In the genomic region with DNA sequence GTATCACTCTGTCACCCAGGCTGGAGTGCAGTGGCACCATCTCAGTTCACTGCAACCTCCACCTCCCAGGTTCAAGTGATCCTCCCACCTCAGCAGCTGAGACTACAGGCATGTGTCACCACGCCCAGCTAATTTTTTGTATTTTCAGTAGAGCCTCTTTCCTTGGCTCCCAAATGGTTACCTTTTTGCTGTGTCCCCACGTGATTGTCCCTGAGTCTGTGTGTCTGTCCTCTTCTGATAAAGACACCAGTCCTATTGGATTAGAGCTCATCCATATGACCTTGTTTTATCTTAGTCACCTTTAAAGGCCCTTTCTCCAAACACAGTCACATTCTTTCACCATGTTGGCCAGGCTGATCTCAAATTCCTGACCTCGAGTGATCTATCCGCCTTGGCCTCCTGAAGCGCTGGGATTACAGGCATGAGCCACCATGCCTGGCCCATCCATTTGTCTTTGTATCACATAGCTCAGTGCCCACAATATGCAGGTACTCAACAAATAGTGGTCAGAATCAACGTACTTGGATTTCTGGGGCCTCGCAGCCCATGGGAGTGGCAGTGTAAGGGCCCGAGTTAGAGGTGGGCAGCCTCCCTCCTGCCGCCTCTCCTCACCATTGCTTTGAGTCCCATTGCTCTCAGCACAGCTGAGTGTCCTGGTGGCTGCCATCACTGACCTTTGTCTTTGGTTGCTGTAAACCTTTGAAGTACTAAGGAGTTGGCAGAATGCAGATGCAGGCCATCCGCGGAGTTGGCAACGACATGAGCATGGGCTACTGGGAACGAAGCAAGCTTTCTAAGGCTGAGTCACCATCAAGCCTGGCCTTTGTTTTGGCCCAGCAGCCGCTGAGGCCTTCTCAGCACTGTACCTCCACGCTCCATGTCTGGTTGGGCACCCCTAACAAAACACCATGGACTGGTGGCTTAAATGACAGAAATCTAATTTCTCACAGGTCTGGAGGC, we compare ENCODE assay signal across 1 cellular context.
A peak's percentile ranks its signal among the peaks of the same experiment; 100 is the strongest.
TF ChIP-seq lines count a peak whose summit lies in the region.

No MANE protein-coding gene starts in this region.

TF ChIP-seq in K562, 482 proteins besides CTCF, POLR2A, EP300 and RAD21 (continued from another document and continues in another):
- TF ChIP-seq, protein P1, sequence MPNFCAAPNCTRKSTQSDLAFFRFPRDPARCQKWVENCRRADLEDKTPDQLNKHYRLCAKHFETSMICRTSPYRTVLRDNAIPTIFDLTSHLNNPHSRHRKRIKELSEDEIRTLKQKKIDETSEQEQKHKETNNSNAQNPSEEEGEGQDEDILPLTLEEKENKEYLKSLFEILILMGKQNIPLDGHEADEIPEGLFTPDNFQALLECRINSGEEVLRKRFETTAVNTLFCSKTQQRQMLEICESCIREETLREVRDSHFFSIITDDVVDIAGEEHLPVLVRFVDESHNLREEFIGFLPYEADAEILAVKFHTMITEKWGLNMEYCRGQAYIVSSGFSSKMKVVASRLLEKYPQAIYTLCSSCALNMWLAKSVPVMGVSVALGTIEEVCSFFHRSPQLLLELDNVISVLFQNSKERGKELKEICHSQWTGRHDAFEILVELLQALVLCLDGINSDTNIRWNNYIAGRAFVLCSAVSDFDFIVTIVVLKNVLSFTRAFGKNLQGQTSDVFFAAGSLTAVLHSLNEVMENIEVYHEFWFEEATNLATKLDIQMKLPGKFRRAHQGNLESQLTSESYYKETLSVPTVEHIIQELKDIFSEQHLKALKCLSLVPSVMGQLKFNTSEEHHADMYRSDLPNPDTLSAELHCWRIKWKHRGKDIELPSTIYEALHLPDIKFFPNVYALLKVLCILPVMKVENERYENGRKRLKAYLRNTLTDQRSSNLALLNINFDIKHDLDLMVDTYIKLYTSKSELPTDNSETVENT (CRISPR knock-in tag; IDR thresholded peaks at IDR 0.05): no peak
- TF ChIP-seq JUNB (CRISPR knock-in tag; conservative IDR thresholded peaks at IDR 0.05) (no peak), TCF3 (CRISPR knock-in tag; IDR thresholded peaks at IDR 0.05) (peak; percentile 82), E2F3 (CRISPR knock-in tag; IDR thresholded peaks at IDR 0.05) (no peak), ZBED1 (IDR thresholded peaks at IDR 0.05) (no peak), TAF7 (tag; IDR thresholded peaks at IDR 0.05) (no peak), CBFA2T3 (IDR thresholded peaks at IDR 0.05) (peak; percentile 93), MAX (CRISPR knock-in tag; IDR thresholded peaks at IDR 0.05) (peak; percentile 51; the same call in 1 of the 2 replicates), POLR2G (IDR thresholded peaks at IDR 0.05; ENCODE audit: low read depth, low read length) (no peak), ELF1 (tag; IDR thresholded peaks at IDR 0.05) (peak; percentile 48; the same call in 1 of the 2 replicates), RCOR1 (IDR thresholded peaks at IDR 0.05; ENCODE audit: borderline replicate concordance in 1 of 2, low read depth in 2 of 2, low read length in 2 of 2) (peak in 1 of 2 experiments; percentile 37; a peak in 1 of 4 replicates), HDAC1 (IDR thresholded peaks at IDR 0.05) (no peak), SMARCE1 (IDR thresholded peaks at IDR 0.05) (0 out of 2 replicates have a peak, but pooled peaks have one; percentile 18), HLTF (IDR thresholded peaks at IDR 0.05) (no peak), SMARCA5 (IDR thresholded peaks at IDR 0.05) (0 out of 2 replicates have a peak, but pooled peaks have one; percentile 6), BCOR (IDR thresholded peaks at IDR 0.05) (no peak), ATF1 (CRISPR knock-in tag; IDR thresholded peaks at IDR 0.05) (no peak), ATF1 (tag; IDR thresholded peaks at IDR 0.05) (peak; percentile 28; the same call in 1 of the 2 replicates), MXI1 (IDR thresholded peaks at IDR 0.05; ENCODE audit: low read depth, low read length) (0 out of 2 replicates have a peak, but pooled peaks have one; percentile 38), GATA2 (CRISPR knock-in tag; IDR thresholded peaks at IDR 0.05) (0 out of 2 replicates have a peak, but pooled peaks have one; percentile 13), FOSL1 (tag; conservative IDR thresholded peaks at IDR 0.05) (peak; percentile 81), ELF2 (CRISPR knock-in tag; IDR thresholded peaks at IDR 0.05) (no peak), SMARCA4 (IDR thresholded peaks at IDR 0.05) (0 out of 2 replicates have a peak, but pooled peaks have one; percentile 51), SOX6 (IDR thresholded peaks at IDR 0.05) (peak; percentile 44; the same call in 1 of the 2 replicates), ZNF133 (CRISPR knock-in tag; IDR thresholded peaks at IDR 0.05) (no peak), TFAP4 (CRISPR knock-in tag; IDR thresholded peaks at IDR 0.05; ENCODE audit: borderline replicate concordance) (peak; percentile 76), CEBPG (CRISPR knock-in tag; IDR thresholded peaks at IDR 0.05) (no peak), CEBPG (tag; conservative IDR thresholded peaks at IDR 0.05 in 1 of 2, IDR thresholded peaks at IDR 0.05 in 1 of 2) (no peak), CXXC5 (CRISPR knock-in tag; IDR thresholded peaks at IDR 0.05) (peak; percentile 8; the same call in 1 of the 2 replicates), GTF2E2 (tag; IDR thresholded peaks at IDR 0.05) (peak; percentile 63; the same call in 1 of the 2 replicates)
- TF ChIP-seq, protein P2, sequence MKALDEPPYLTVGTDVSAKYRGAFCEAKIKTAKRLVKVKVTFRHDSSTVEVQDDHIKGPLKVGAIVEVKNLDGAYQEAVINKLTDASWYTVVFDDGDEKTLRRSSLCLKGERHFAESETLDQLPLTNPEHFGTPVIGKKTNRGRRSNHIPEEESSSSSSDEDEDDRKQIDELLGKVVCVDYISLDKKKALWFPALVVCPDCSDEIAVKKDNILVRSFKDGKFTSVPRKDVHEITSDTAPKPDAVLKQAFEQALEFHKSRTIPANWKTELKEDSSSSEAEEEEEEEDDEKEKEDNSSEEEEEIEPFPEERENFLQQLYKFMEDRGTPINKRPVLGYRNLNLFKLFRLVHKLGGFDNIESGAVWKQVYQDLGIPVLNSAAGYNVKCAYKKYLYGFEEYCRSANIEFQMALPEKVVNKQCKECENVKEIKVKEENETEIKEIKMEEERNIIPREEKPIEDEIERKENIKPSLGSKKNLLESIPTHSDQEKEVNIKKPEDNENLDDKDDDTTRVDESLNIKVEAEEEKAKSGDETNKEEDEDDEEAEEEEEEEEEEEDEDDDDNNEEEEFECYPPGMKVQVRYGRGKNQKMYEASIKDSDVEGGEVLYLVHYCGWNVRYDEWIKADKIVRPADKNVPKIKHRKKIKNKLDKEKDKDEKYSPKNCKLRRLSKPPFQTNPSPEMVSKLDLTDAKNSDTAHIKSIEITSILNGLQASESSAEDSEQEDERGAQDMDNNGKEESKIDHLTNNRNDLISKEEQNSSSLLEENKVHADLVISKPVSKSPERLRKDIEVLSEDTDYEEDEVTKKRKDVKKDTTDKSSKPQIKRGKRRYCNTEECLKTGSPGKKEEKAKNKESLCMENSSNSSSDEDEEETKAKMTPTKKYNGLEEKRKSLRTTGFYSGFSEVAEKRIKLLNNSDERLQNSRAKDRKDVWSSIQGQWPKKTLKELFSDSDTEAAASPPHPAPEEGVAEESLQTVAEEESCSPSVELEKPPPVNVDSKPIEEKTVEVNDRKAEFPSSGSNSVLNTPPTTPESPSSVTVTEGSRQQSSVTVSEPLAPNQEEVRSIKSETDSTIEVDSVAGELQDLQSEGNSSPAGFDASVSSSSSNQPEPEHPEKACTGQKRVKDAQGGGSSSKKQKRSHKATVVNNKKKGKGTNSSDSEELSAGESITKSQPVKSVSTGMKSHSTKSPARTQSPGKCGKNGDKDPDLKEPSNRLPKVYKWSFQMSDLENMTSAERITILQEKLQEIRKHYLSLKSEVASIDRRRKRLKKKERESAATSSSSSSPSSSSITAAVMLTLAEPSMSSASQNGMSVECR (CRISPR knock-in tag; IDR thresholded peaks at IDR 0.05): 0 out of 2 replicates have a peak, but pooled peaks have one; percentile 31
- TF ChIP-seq, protein P3, sequence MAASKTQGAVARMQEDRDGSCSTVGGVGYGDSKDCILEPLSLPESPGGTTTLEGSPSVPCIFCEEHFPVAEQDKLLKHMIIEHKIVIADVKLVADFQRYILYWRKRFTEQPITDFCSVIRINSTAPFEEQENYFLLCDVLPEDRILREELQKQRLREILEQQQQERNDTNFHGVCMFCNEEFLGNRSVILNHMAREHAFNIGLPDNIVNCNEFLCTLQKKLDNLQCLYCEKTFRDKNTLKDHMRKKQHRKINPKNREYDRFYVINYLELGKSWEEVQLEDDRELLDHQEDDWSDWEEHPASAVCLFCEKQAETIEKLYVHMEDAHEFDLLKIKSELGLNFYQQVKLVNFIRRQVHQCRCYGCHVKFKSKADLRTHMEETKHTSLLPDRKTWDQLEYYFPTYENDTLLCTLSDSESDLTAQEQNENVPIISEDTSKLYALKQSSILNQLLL (CRISPR knock-in tag; IDR thresholded peaks at IDR 0.05; ENCODE audit: borderline replicate concordance): no peak
- TF ChIP-seq, protein P4, sequence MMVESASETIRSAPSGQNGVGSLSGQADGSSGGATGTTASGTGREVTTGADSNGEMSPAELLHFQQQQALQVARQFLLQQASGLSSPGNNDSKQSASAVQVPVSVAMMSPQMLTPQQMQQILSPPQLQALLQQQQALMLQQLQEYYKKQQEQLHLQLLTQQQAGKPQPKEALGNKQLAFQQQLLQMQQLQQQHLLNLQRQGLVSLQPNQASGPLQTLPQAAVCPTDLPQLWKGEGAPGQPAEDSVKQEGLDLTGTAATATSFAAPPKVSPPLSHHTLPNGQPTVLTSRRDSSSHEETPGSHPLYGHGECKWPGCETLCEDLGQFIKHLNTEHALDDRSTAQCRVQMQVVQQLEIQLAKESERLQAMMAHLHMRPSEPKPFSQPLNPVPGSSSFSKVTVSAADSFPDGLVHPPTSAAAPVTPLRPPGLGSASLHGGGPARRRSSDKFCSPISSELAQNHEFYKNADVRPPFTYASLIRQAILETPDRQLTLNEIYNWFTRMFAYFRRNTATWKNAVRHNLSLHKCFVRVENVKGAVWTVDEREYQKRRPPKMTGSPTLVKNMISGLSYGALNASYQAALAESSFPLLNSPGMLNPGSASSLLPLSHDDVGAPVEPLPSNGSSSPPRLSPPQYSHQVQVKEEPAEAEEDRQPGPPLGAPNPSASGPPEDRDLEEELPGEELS (CRISPR knock-in tag; IDR thresholded peaks at IDR 0.05; ENCODE audit: borderline replicate concordance): no peak
- TF ChIP-seq, protein P5, sequence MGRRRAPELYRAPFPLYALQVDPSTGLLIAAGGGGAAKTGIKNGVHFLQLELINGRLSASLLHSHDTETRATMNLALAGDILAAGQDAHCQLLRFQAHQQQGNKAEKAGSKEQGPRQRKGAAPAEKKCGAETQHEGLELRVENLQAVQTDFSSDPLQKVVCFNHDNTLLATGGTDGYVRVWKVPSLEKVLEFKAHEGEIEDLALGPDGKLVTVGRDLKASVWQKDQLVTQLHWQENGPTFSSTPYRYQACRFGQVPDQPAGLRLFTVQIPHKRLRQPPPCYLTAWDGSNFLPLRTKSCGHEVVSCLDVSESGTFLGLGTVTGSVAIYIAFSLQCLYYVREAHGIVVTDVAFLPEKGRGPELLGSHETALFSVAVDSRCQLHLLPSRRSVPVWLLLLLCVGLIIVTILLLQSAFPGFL (CRISPR knock-in tag; IDR thresholded peaks at IDR 0.05): no peak
